Comparison of ENCODE assay signal across 8 cellular contexts in the genomic region with DNA sequence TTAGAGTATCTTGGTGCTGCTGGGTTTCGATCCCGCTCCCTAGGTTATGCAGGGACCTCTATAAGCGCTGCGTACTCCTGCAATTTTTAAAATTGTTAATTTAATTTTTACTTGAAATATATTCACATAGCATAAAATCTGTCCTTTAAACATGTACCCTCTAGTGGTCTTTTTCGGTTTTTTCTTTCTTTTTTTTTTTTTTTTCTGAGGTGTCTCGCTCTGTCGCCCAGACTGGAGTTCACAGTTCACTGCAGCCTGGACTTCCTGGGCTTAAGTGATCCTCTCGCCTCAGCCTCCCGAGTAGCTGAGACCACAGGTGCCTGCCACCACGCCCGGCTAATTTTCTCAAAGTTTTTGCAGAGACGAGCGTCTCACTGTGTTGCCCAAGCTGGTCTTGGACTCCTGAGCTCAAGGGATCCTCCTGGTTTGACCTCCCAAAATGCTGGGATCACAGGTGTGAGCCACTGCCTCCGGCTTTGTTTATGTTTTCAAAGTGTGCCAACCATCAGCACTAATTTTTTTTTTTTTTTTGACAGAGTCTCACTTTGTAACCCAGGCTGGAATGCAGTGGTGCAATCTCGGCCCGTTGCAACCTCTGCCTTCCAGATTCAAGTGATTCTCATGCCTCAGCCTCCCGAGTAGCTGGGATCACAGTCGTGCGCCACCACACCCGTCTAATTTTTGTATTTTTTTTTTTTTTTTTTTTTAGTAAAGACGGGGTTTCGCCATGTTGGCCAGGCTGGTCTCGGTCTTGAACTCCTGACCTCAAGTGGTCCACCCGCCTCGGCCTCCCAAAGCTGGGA. TPM values are rescaled to one million over a fixed set of nuclear protein-coding genes. Genes with fewer than 3 reads are reported as not detected.
DNase-seq lines count a peak whose midpoint lies in the region; ATAC-seq and TF ChIP-seq lines count a peak whose summit lies in the region.

No MANE protein-coding gene starts in this region.

- ATAC-seq in GM18517 (IDR thresholded peaks at IDR 0.05; ENCODE audit: unreplicated experiment) (peak; percentile 20), HG02884 (IDR thresholded peaks at IDR 0.05; ENCODE audit: unreplicated experiment) (peak; percentile 12)
- ATAC-seq in stimulated activated memory B cell treated with anti-CD40 and anti-IgM and Interleukin-4, amounts not matched to agents 10 μg/mL and 1 μg/mL and 100 μg/mL, for 72 hours, result peak; percentile 18

- CTCF ChIA-PET in activated CD4-positive, alpha-beta memory T cell treated with anti-CD3 and anti-CD28 coated beads for 36 hours (lab: Charles Lee), result interaction anchor here (0.6 to 3.8 kb wide), 19 partner anchors 9 to 355 kb away, joined by 3 to 42 read pairs (median 5); partner anchors contain the start of genes BOLA3, MTHFD2 and STAMBP

- H3K27ac Mint-ChIP-seq in activated CD4-positive, alpha-beta memory T cell treated with anti-CD3 and anti-CD28 coated beads for 36 hours, result peak overlapping the region; percentile 76
- peak overlapping the region; percentile 98 for H3K27ac Mint-ChIP-seq in stimulated activated memory B cell treated with anti-CD40 and anti-IgM and Interleukin-4, amounts not matched to agents 10 μg/mL and 1 μg/mL and 100 μg/mL, for 72 hours

- no peaks in the 10 kb centered on the region for H3K27me3 Mint-ChIP-seq in activated CD4-positive, alpha-beta memory T cell treated with anti-CD3 and anti-CD28 coated beads for 36 hours
- H3K27me3 Mint-ChIP-seq in stimulated activated memory B cell treated with anti-CD40 and anti-IgM and Interleukin-4, amounts not matched to agents 10 μg/mL and 1 μg/mL and 100 μg/mL, for 72 hours, result no peaks in the 10 kb centered on the region

- peaks cover 43% of the 10 kb centered on the region for H3K4me1 Mint-ChIP-seq in activated CD4-positive, alpha-beta memory T cell treated with anti-CD3 and anti-CD28 coated beads for 36 hours (ENCODE audit: low read depth)
- H3K4me1 Mint-ChIP-seq in stimulated activated memory B cell treated with anti-CD40 and anti-IgM and Interleukin-4, amounts not matched to agents 10 μg/mL and 1 μg/mL and 100 μg/mL, for 72 hours, result peaks cover 55% of the 10 kb centered on the region

- H3K4me3 ChIP-seq in left ventricle myocardium inferior, result peak overlapping the region; percentile 91

- peaks cover 11% of the 10 kb centered on the region for H3K36me3 Mint-ChIP-seq in activated CD4-positive, alpha-beta memory T cell treated with anti-CD3 and anti-CD28 coated beads for 36 hours
- H3K36me3 Mint-ChIP-seq in stimulated activated memory B cell treated with anti-CD40 and anti-IgM and Interleukin-4, amounts not matched to agents 10 μg/mL and 1 μg/mL and 100 μg/mL, for 72 hours, result peaks cover 28% of the 10 kb centered on the region

- peak overlapping the region; percentile 95 for H3K27ac ChIP-seq in left ventricle myocardium inferior (replicated peaks)

- peak; percentile 48 for TF ChIP-seq CTCF in left ventricle myocardium inferior (IDR thresholded peaks at IDR 0.05; ENCODE audit: borderline replicate concordance)

- H3K4me3 Mint-ChIP-seq in activated CD4-positive, alpha-beta memory T cell treated with anti-CD3 and anti-CD28 coated beads for 36 hours, result peak overlapping the region; percentile 83
- peak overlapping the region; percentile 85 for H3K4me3 Mint-ChIP-seq in stimulated activated memory B cell treated with anti-CD40 and anti-IgM and Interleukin-4, amounts not matched to agents 10 μg/mL and 1 μg/mL and 100 μg/mL, for 72 hours

- H3K9me3 ChIP-seq in left ventricle myocardium inferior (replicated peaks), result no peaks in the 10 kb centered on the region

- no peak for DNase-seq in activated CD4-positive, alpha-beta memory T cell treated with anti-CD3 and anti-CD28 coated beads for 36 hours
- DNase-seq in left ventricle myocardium inferior, result no peak
- DNase-seq in NCI-H748 (lab: John Stamatoyannopoulos, UW; ENCODE audit: unreplicated experiment), result no peak
- DNase-seq in GM03348 (ENCODE audit: low spot score), result no peak
- DNase-seq in activated CD4-positive, alpha-beta T cell treated with anti-CD3 and anti-CD28 coated beads, Interleukin-2, amount 50 U/mL, for 1 hour, result no peak

- H3K9me3 Mint-ChIP-seq in activated CD4-positive, alpha-beta memory T cell treated with anti-CD3 and anti-CD28 coated beads for 36 hours, result no peaks in the 10 kb centered on the region
- H3K9me3 Mint-ChIP-seq in stimulated activated memory B cell treated with anti-CD40 and anti-IgM and Interleukin-4, amounts not matched to agents 10 μg/mL and 1 μg/mL and 100 μg/mL, for 72 hours, result no peaks in the 10 kb centered on the region

- H3K4me1 ChIP-seq in left ventricle myocardium inferior, result peaks cover 46% of the 10 kb centered on the region

- intact Hi-C loops in activated CD4-positive, alpha-beta memory T cell treated with anti-CD3 and anti-CD28 coated beads for 36 hours (cut with micrococcal nuclease), result loop anchor here (2.0 to 10.0 kb wide), 2 partner anchors 30 to 254 kb away; partner anchors contain the start of gene DGUOK
- intact Hi-C loops in left ventricle myocardium inferior (cut with micrococcal nuclease), result no loop called here

- no peaks in the 10 kb centered on the region for H3K27me3 ChIP-seq in left ventricle myocardium inferior (ENCODE audit: low read depth)

- no peaks in the 10 kb centered on the region for H3K36me3 ChIP-seq in left ventricle myocardium inferior

- POLR2A ChIA-PET in activated CD4-positive, alpha-beta memory T cell treated with anti-CD3 and anti-CD28 coated beads for 36 hours (lab: Charles Lee), result interaction anchor here (0.7 to 5.6 kb wide), 12 partner anchors 10 to 942 kb away, joined by 3 to 124 read pairs (median 6); partner anchors contain the start of genes BOLA3 and MTHFD2

RNA-seq across cellular contexts. Expression of gene MOB1A, which starts 0.6 kb away (rescaled TPM):
- 100 to 1,000 TPM; 159 to 170 TPM for total RNA-seq in activated CD4-positive, alpha-beta memory T cell treated with anti-CD3 and anti-CD28 coated beads for 36 hours
- 54.9 TPM for total RNA-seq in left ventricle myocardium inferior

RNA-seq across cellular contexts. Expression of gene MTHFD2, which starts 19.2 kb away (rescaled TPM):
- total RNA-seq in activated CD4-positive, alpha-beta memory T cell treated with anti-CD3 and anti-CD28 coated beads for 36 hours, result 100 to 1,000 TPM; 518 to 525 TPM
- 17.8 TPM for total RNA-seq in left ventricle myocardium inferior

RNA-seq across cellular contexts. Expression of gene BOLA3, which starts 31.6 kb away (rescaled TPM):
- total RNA-seq in activated CD4-positive, alpha-beta memory T cell treated with anti-CD3 and anti-CD28 coated beads for 36 hours, result 10 to 100 TPM; 97.2 to 99.8 TPM
- 81.2 TPM for total RNA-seq in left ventricle myocardium inferior

Comparison
In these comparisons a context has a peak if more than half of its experiments do, and no peak if none do; other contexts are left out.
1. RNA of gene MTHFD2, which starts 19.2 kb away (total RNA-seq): 518 to 525 TPM in activated CD4-positive, alpha-beta memory T cell treated with anti-CD3 and anti-CD28 coated beads for 36 hours; 17.8 TPM in left ventricle myocardium inferior (single experiment); every median in the first group is over 10 times any median in the second.
2. Peak in every context shown above with its lines, with median percentiles within 50 percentile points of each other: ATAC-seq.